18 cellular contexts compared by ENCODE assay signal in the genomic region with DNA sequence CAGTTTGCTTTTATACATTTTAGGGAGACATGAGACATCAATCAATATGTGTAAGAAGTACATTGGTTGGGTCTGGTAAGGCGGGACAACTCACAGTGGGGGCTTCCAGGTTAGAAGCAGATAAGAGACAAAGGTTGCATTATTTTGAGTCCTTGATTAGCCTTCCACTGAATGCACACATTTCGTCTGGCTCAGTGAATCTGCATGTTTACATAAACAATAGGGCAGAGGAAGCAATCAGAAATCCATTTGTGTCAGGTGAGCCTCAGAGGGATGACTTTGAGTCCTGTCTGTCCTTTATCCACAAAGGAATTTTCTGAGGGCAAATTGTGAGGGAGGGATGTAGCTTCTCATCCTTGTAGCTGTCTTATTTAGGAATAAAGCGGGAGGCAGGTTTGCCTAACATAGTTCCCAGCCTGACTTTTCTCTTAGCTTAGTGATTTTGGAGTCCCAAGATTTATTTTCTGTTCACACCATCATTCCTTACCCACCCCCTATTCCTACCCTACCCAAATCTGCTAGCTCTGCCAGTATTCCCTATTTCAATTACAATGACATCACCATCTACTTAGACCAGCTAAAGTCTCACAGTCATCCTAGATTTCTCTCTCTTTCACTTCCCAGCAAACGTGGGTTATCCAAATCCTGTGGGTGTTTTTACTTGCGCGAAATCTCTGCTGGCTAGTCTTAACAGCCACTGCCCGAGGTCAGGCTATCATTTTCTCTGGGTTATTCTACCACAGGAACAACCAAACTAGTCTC. TPM values are rescaled to one million over a fixed set of nuclear protein-coding genes. Genes with fewer than 3 reads are reported as not detected.
DNase-seq lines count a peak whose midpoint lies in the region; TF ChIP-seq lines count a peak whose summit lies in the region.
"Had no signal": no experiment of that assay in that cellular context is flagged by ENCODE, and none has a peak within 500 bp of the region (broad histone marks: within the 10 kb centered on the region; RNA-seq: fewer than 3 reads in every experiment).

No MANE protein-coding gene starts in this region.

- no peak for DNase-seq in cardiac muscle cell (ENCODE audit: low read depth in 1 of 2, low spot score in 1 of 2)
- DNase-seq in cardiac septum (ENCODE audit: low spot score), result no peak
- no peak for DNase-seq in HPDE6-E6E7 (ENCODE audit: extremely low spot score)
- no peak for DNase-seq in EL
- no peak for DNase-seq in NCI-H345 treated with DMSO at 0.1 percent for 48 hours (lab: John Stamatoyannopoulos, UW; ENCODE audit: unreplicated experiment)
- no peak for DNase-seq in NCI-H2171 (lab: John Stamatoyannopoulos, UW)
- DNase-seq: activated CD8-positive, alpha-beta T cell treated with anti-CD3 and anti-CD28 coated beads for 36 hours; amygdala; foreskin melanocyte; NCI-H2029 treated with DMSO at 0.1 percent for 48 hours; NCI-H82; sigmoid colon; stimulated activated CD4-positive, alpha-beta T cell treated with anti-CD3 and anti-CD28 coated beads, Interleukin-4, amount 100 ng/mL, for 1 hour; T-cell had no signal

- H3K27me3 ChIP-seq in cardiac muscle cell, result no peaks in the 10 kb centered on the region
- H3K27me3 ChIP-seq: sigmoid colon had no signal

- H3K4me1 ChIP-seq in cardiac muscle cell (ENCODE audit: low read depth) (peaks cover 51% of the 10 kb centered on the region), mesodermal cell (ENCODE audit: control insufficient read depth, insufficient read depth, low read length, poor library complexity, severe bottlenecking) (peaks cover 15% of the 10 kb centered on the region)

- H3K4me3 ChIP-seq in cardiac muscle cell, result peak overlapping the region; percentile 76
- H3K4me3 ChIP-seq in mesodermal cell (ENCODE audit: extremely low read depth, insufficient read depth, low read length, poor library complexity, severe bottlenecking), result peak overlapping the region; percentile 95
- H3K4me3 ChIP-seq: sigmoid colon had no signal

- H3K36me3 Mint-ChIP-seq in brain, result peaks cover 42% of the 10 kb centered on the region

- H3K27ac Mint-ChIP-seq in brain, result peak overlapping the region in 3 of 5 experiments; percentile 10 to 42 (median 19)
- H3K27ac Mint-ChIP-seq: activated CD8-positive, alpha-beta T cell treated with anti-CD3 and anti-CD28 coated beads for 36 hours; activated T-helper 1 cell treated with anti-CD3 and anti-CD28 coated beads, Interleukin-12 subunit alpha, Interleukin-12 subunit beta, Interleukin-2, Interleukin-4 antibody, amounts not matched to agents 30 ng/mL and 10 ng/mL and 1 ng/mL, durations not matched to agents 14 hours and 24 hours and 36 hours; T-cell had no signal

- peaks cover 9% of the 10 kb centered on the region for H3K27me3 Mint-ChIP-seq in brain
- H3K27me3 Mint-ChIP-seq: activated CD8-positive, alpha-beta T cell treated with anti-CD3 and anti-CD28 coated beads for 36 hours; T-cell had no signal

- intact Hi-C loops in cardiac septum (cut with DNase I), result no loop called here

- no peaks in the 10 kb centered on the region for H3K9me3 Mint-ChIP-seq in brain
- H3K9me3 Mint-ChIP-seq: CD8-positive, alpha-beta memory T cell; T-cell had no signal

- no peaks in the 10 kb centered on the region for H3K9me3 ChIP-seq in cardiac muscle cell (ENCODE audit: low read depth)
- H3K9me3 ChIP-seq in mesodermal cell (ENCODE audit: control insufficient read depth, low read length), result no peaks in the 10 kb centered on the region
- H3K9me3 ChIP-seq: sigmoid colon had no signal

- TF ChIP-seq CTCF in cardiac muscle cell (IDR thresholded peaks at IDR 0.05; ENCODE audit: low read depth, low read length) (no peak), brain (conservative IDR thresholded peaks at IDR 0.05) (no peak)

- peaks cover 73% of the 10 kb centered on the region for H3K4me1 Mint-ChIP-seq in brain

- WGBS in mesodermal cell (ENCODE audit: insufficient coverage in 2 of 2), 2 experiments, result 81 to 87% methylated on average over 5 to 6 of the region's 7 CpGs

- H3K27ac ChIP-seq in cardiac muscle cell (peak overlapping the region; percentile 61), mesodermal cell (ENCODE audit: low read depth, low read length, severe bottlenecking) (no peak overlapping the region)
- H3K27ac ChIP-seq: sigmoid colon had no signal

- peak overlapping the region; percentile 42 to 95 (median 78) for H3K4me3 Mint-ChIP-seq in brain
- H3K4me3 Mint-ChIP-seq: activated CD8-positive, alpha-beta T cell treated with anti-CD3 and anti-CD28 coated beads for 36 hours; activated T-helper 1 cell treated with anti-CD3 and anti-CD28 coated beads, Interleukin-12 subunit alpha, Interleukin-12 subunit beta, Interleukin-2, Interleukin-4 antibody, amounts not matched to agents 30 ng/mL and 10 ng/mL and 1 ng/mL, durations not matched to agents 14 hours and 24 hours and 36 hours had no signal

- H3K36me3 ChIP-seq in cardiac muscle cell, result peaks cover 5% of the 10 kb centered on the region
- peaks cover 48% of the 10 kb centered on the region for H3K36me3 ChIP-seq in mesodermal cell (ENCODE audit: control insufficient read depth, insufficient read depth, low read length)
- H3K36me3 ChIP-seq: sigmoid colon had no signal

RNA-seq across cellular contexts. Expression of gene SC5D, which starts 2.9 kb away (rescaled TPM):
- total RNA-seq in cardiac muscle cell (246 and 343 TPM in 2 replicates), cardiac septum (20.6 TPM)
- polyA plus RNA-seq in cardiac muscle cell (475 and 620 TPM in 2 replicates), brain (ENCODE audit: insufficient read depth, low read depth, low replicate concordance) (23.2 TPM)
- 264 TPM for polyA plus RNA-seq in mesodermal cell (2013, experiment 1 of 2)
- 313 TPM for polyA plus RNA-seq in mesodermal cell (2013, experiment 2 of 2)

Comparison
In these comparisons a context has a peak if more than half of its experiments do, and no peak if none do; other contexts are left out.
1. RNA of gene SC5D, which starts 2.9 kb away (total RNA-seq): 246 to 343 TPM in cardiac muscle cell; 20.6 TPM in cardiac septum (single experiment); every median in the first group is over 10 times any median in the second.